ENCODE assay signal across 27 cellular contexts in genomic region chr6:44646355-44646754, GRCh38.
DNase-seq lines count a peak whose midpoint lies in the region; ATAC-seq and TF ChIP-seq lines count a peak whose summit lies in the region.
"Had no signal": no experiment of that assay in that cellular context is flagged by ENCODE, and none has a peak within 500 bp of the region (broad histone marks: within the 10 kb centered on the region; RNA-seq: fewer than 3 reads in every experiment).

No MANE protein-coding gene starts in this region.

- no peak overlapping the region for H3K4me3 ChIP-seq in uterus
- H3K4me3 ChIP-seq: ovary, thoracic aorta had no signal

- TF ChIP-seq POLR2A in uterus (IDR thresholded peaks at IDR 0.05): no peak

- H3K4me1 ChIP-seq in uterus: no peaks in the 10 kb centered on the region

- no peaks in the 10 kb centered on the region for H3K9me3 ChIP-seq in uterus
- H3K9me3 ChIP-seq: ovary, SK-N-SH, thoracic aorta had no signal

- no peak for ATAC-seq in HG03175 (IDR thresholded peaks at IDR 0.05; ENCODE audit: unreplicated experiment)
- ATAC-seq: CD8-positive, alpha-beta T cell; left ventricle myocardium superior; natural killer cell; right cardiac atrium had no signal

- no peak for TF ChIP-seq CTCF in uterus (IDR thresholded peaks at IDR 0.05)

- no peaks in the 10 kb centered on the region for H3K27me3 ChIP-seq in uterus
- H3K27me3 ChIP-seq: ovary had no signal

- H3K27ac ChIP-seq in uterus: no peak overlapping the region
- H3K27ac ChIP-seq: ovary, thoracic aorta had no signal

- intact Hi-C loops in uterus (cut with DNase I; ENCODE audit: low total_unique reads): no loop called here

- H3K36me3 ChIP-seq in uterus: no peaks in the 10 kb centered on the region
- H3K36me3 ChIP-seq: ovary, thoracic aorta had no signal

- DNase-seq in HT1080 (ENCODE audit: low read depth): peak; percentile 32
- peak; percentile 72 for DNase-seq in astrocyte of the hippocampus (ENCODE audit: low read depth, low spot score)
- DNase-seq in hepatic stellate cell (ENCODE audit: low spot score): peak; percentile 31
- DNase-seq in uterus: no peak
- DNase-seq in Kasumi-1 (lab: John Stamatoyannopoulos, UW): no peak
- DNase-seq in NCI-H2029 treated with DMSO at 0.1 percent for 48 hours (lab: John Stamatoyannopoulos, UW): no peak
- DNase-seq: activated CD4-positive, alpha-beta T cell treated with anti-CD3 and anti-CD28 coated beads, Interleukin-2, amount 10 ng/mL, durations not matched to agents 7 days and 5 days; activated naive CD4-positive, alpha-beta T cell treated with anti-CD3 and anti-CD28 coated beads, Interleukin-2, amount 50 U/mL, for 16 hours; aorta; CD8-positive, alpha-beta T cell; effector memory CD4-positive, alpha-beta T cell; erythroblast; GOT3; hippocampal formation; immature natural killer cell; left ventricle myocardium superior; natural killer cell; NCI-H1930; NCI-H2227 treated with DMSO at 0.1 percent for 48 hours; ovary; right cardiac atrium; SK-N-SH; stimulated activated CD4-positive, alpha-beta T cell treated with anti-CD3 and anti-CD28 coated beads, Interleukin-12 subunit alpha, Interleukin-12 subunit beta, amount 100 ng/mL, for 4 hours; stimulated activated CD4-positive, alpha-beta T cell treated with anti-CD3 and anti-CD28 coated beads, Interleukin-4, amount 100 ng/mL, for 24 hours; stimulated activated naive CD4-positive, alpha-beta T cell had no signal

Comparison
In these comparisons a context has a peak if more than half of its experiments do, and no peak if none do; other contexts are left out.
1. DNase-seq: peak in HT1080 (single experiment), astrocyte of the hippocampus (single experiment) and hepatic stellate cell (single experiment); none in uterus (0 of 2), Kasumi-1 (0 of 2) and NCI-H2029 treated with DMSO at 0.1 percent for 48 hours (single experiment).